Comparison of ENCODE assay signal across 30 cellular contexts in the genomic region with DNA sequence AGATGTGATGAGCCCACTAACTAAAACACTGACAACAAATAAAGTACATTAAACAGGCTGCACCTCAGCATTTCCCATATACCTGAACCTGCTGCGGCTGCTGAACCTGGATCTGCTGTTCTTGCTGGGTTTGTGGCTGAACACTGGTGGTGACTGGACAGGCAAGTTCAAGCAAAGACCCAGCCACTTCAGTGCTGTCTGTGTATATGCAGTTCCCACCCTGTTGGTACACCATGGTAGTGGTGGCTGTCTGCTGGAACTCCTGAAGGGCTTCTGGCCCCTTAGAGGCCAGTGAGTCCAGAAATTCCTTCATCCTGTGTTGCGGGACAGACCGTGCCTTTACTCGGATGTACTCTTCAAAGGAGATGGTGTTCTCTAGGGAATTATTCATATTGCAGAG.
"Had no signal": no experiment of that assay in that cellular context is flagged by ENCODE, and none has a peak within 500 bp of the region (broad histone marks: within the 10 kb centered on the region; RNA-seq: fewer than 3 reads in every experiment).

No MANE protein-coding gene starts in this region.

- ATAC-seq: activated naive CD8-positive, alpha-beta T cell treated with anti-CD3 and anti-CD28 coated beads, Interleukin-2, amount 50 U/mL, for 24 hours; activated T-helper 17 cell treated with anti-CD3 and anti-CD28 coated beads, Interleukin-2, amount 50 U/mL, for 72 hours; gastroesophageal sphincter; left colon; naive thymus-derived CD4-positive, alpha-beta T cell; pancreas; psoas muscle had no signal

- H3K4me3 Mint-ChIP-seq: activated CD4-positive, alpha-beta memory T cell treated with anti-CD3 and anti-CD28 coated beads for 36 hours; activated CD4-positive, alpha-beta T cell treated with anti-CD3 and anti-CD28 coated beads, Interleukin-2, amount 10 ng/mL, durations not matched to agents 24 days and 14 days; activated naive CD4-positive, alpha-beta T cell treated with anti-CD3 and anti-CD28 coated beads, Interleukin-2, amount 50 U/mL, for 24 hours; activated naive CD8-positive, alpha-beta T cell treated with anti-CD3 and anti-CD28 coated beads, Interleukin-2, amount 50 U/mL, for 24 hours; activated T-helper 17 cell treated with anti-CD3 and anti-CD28 coated beads, Interleukin-2, amount 50 U/mL, for 72 hours; central memory CD8-positive, alpha-beta T cell; mesothelial cell of epicardium; naive thymus-derived CD4-positive, alpha-beta T cell; neural crest cell; T-helper 1 cell treated with Interleukin-12 subunit alpha and Interleukin-12 subunit beta and Interleukin-4 antibody, amounts not matched to agents 30 μg/mL and 1 μg/mL, for 36 hours had no signal

- H3K4me2 ChIP-seq: hepatocyte, smooth muscle cell had no signal

- H3K4me1 ChIP-seq: pancreas, psoas muscle, tibial artery had no signal

- H3K27ac ChIP-seq: gastroesophageal sphincter, hepatocyte, pancreas, psoas muscle, suprapubic skin, tibial artery, VCaP had no signal

- DNase-seq: activated CD4-positive, alpha-beta memory T cell treated with anti-CD3 and anti-CD28 coated beads for 36 hours; activated CD4-positive, alpha-beta T cell treated with anti-CD3 and anti-CD28 coated beads, Interleukin-2, amount 10 ng/mL, durations not matched to agents 24 days and 14 days; activated CD4-positive, CD25-positive, alpha-beta regulatory T cell treated with anti-CD3 and anti-CD28 coated beads, Interleukin-2, amount 50 U/mL, for 72 hours; activated CD8-positive, alpha-beta memory T cell treated with anti-CD3 and anti-CD28 coated beads, Interleukin-2, amount 50 U/mL, for 4 hours; activated gamma-delta T cell treated with Interleukin-2 at 50 U/mL for 16 hours; activated naive CD8-positive, alpha-beta T cell treated with anti-CD3 and anti-CD28 coated beads, Interleukin-2, amount 50 U/mL, for 24 hours; activated T-cell treated with anti-CD3 and anti-CD28 coated beads, Interleukin-2, amount 50 U/mL, for 1 hour; amygdala; dermis blood vessel endothelial cell; effector CD4-positive, alpha-beta T cell; kidney; left colon; naive thymus-derived CD4-positive, alpha-beta T cell; nucleus accumbens; pancreas; psoas muscle; stimulated activated naive CD4-positive, alpha-beta T cell; T-helper 9 cell; tibial artery had no signal

- H3K9me3 ChIP-seq: gastroesophageal sphincter, pancreas, psoas muscle, suprapubic skin, tibial artery had no signal

- H3K4me1 Mint-ChIP-seq: activated T-helper 17 cell treated with anti-CD3 and anti-CD28 coated beads, Interleukin-2, amount 50 U/mL, for 72 hours; mesothelial cell of epicardium; neural crest cell had no signal

- H3K27me3 Mint-ChIP-seq: activated CD4-positive, alpha-beta memory T cell treated with anti-CD3 and anti-CD28 coated beads for 36 hours; activated CD4-positive, alpha-beta T cell treated with anti-CD3 and anti-CD28 coated beads, Interleukin-2, amount 10 ng/mL, durations not matched to agents 24 days and 14 days; activated naive CD4-positive, alpha-beta T cell treated with anti-CD3 and anti-CD28 coated beads, Interleukin-2, amount 50 U/mL, for 24 hours; activated naive CD8-positive, alpha-beta T cell treated with anti-CD3 and anti-CD28 coated beads, Interleukin-2, amount 50 U/mL, for 24 hours; activated T-helper 17 cell treated with anti-CD3 and anti-CD28 coated beads, Interleukin-2, amount 50 U/mL, for 72 hours; central memory CD8-positive, alpha-beta T cell; naive thymus-derived CD4-positive, alpha-beta T cell had no signal

- H3K27me3 ChIP-seq: gastroesophageal sphincter, hepatocyte, pancreas, suprapubic skin, tibial artery had no signal

- H2AFZ ChIP-seq: hepatocyte had no signal

- H3K9me3 Mint-ChIP-seq: activated CD4-positive, alpha-beta memory T cell treated with anti-CD3 and anti-CD28 coated beads for 36 hours; activated CD4-positive, alpha-beta T cell treated with anti-CD3 and anti-CD28 coated beads, Interleukin-2, amount 10 ng/mL, durations not matched to agents 24 days and 14 days; activated naive CD4-positive, alpha-beta T cell treated with anti-CD3 and anti-CD28 coated beads, Interleukin-2, amount 50 U/mL, for 24 hours; activated naive CD8-positive, alpha-beta T cell treated with anti-CD3 and anti-CD28 coated beads, Interleukin-2, amount 50 U/mL, for 24 hours; activated T-helper 17 cell treated with anti-CD3 and anti-CD28 coated beads, Interleukin-2, amount 50 U/mL, for 72 hours; central memory CD8-positive, alpha-beta T cell; mesothelial cell of epicardium; naive thymus-derived CD4-positive, alpha-beta T cell; neural crest cell; T-helper 1 cell treated with Interleukin-12 subunit alpha and Interleukin-12 subunit beta and Interleukin-4 antibody, amounts not matched to agents 30 μg/mL and 1 μg/mL, for 36 hours had no signal

- H3K4me3 ChIP-seq: gastroesophageal sphincter, hepatocyte, pancreas, psoas muscle, smooth muscle cell, suprapubic skin, tibial artery had no signal

- H3K27ac Mint-ChIP-seq: activated CD4-positive, alpha-beta memory T cell treated with anti-CD3 and anti-CD28 coated beads for 36 hours; activated CD4-positive, alpha-beta T cell treated with anti-CD3 and anti-CD28 coated beads, Interleukin-2, amount 10 ng/mL, durations not matched to agents 24 days and 14 days; activated naive CD4-positive, alpha-beta T cell treated with anti-CD3 and anti-CD28 coated beads, Interleukin-2, amount 50 U/mL, for 24 hours; activated naive CD8-positive, alpha-beta T cell treated with anti-CD3 and anti-CD28 coated beads, Interleukin-2, amount 50 U/mL, for 24 hours; activated T-helper 17 cell treated with anti-CD3 and anti-CD28 coated beads, Interleukin-2, amount 50 U/mL, for 72 hours; mesothelial cell of epicardium; T-helper 1 cell treated with Interleukin-12 subunit alpha and Interleukin-12 subunit beta and Interleukin-4 antibody, amounts not matched to agents 30 μg/mL and 1 μg/mL, for 36 hours had no signal
